ENCODE assay signal across 10 cellular contexts in genomic region chr3:79490165-79491028, GRCh38.
A peak's percentile ranks its signal among the peaks of the same experiment; 100 is the strongest.
DNase-seq lines count a peak whose midpoint lies in the region; ATAC-seq, FAIRE-seq and TF ChIP-seq lines count a peak whose summit lies in the region.
"Had no signal": no experiment of that assay in that cellular context is flagged by ENCODE, and none has a peak within 500 bp of the region (broad histone marks: within the 10 kb centered on the region; RNA-seq: fewer than 3 reads in every experiment).

No MANE protein-coding gene starts in this region.

- no peaks in the 10 kb centered on the region for H3K4me1 Mint-ChIP-seq in activated CD4-positive, alpha-beta memory T cell treated with anti-CD3 and anti-CD28 coated beads, Interleukin-2, amount 10 ng/mL, durations not matched to agents 7 days and 5 days

- no peaks in the 10 kb centered on the region for H3K79me2 ChIP-seq in HepG2 (ENCODE audit: insufficient read depth, low read length)

- H3K4me3 ChIP-seq in bronchial epithelial cell (ENCODE audit: low read depth, low read length) (no peak overlapping the region), HepG2 (replicated peaks in 1 of 3; ENCODE audit: insufficient read depth in 1 of 3, low read depth in 2 of 3, low read length in 3 of 3) (no peak overlapping the region), thyroid gland (replicated peaks in 1 of 3) (no peak overlapping the region)

- H3K27me3 ChIP-seq in bronchial epithelial cell (ENCODE audit: control insufficient read depth, insufficient read depth, low read length) (no peaks in the 10 kb centered on the region), HepG2 (ENCODE audit: control insufficient read depth in 1 of 2, insufficient read depth in 2 of 2, low read length in 2 of 2) (no peaks in the 10 kb centered on the region), thyroid gland (no peaks in the 10 kb centered on the region)

- H3K4me1 ChIP-seq in HepG2 (ENCODE audit: insufficient read depth, low read length) (no peaks in the 10 kb centered on the region), thyroid gland (peaks cover 0 to 4% of the 10 kb centered on the region in 2 donors)

- H3K9me3 ChIP-seq in HepG2 (ENCODE audit: low read length) (no peaks in the 10 kb centered on the region), thyroid gland (no peaks in the 10 kb centered on the region)

- no peak overlapping the region for H3K27ac Mint-ChIP-seq in activated CD4-positive, alpha-beta memory T cell treated with anti-CD3 and anti-CD28 coated beads, Interleukin-2, amount 10 ng/mL, durations not matched to agents 7 days and 5 days
- H3K27ac Mint-ChIP-seq: activated T-helper 1 cell treated with anti-CD3 and anti-CD28 coated beads, Interleukin-12 subunit alpha, Interleukin-12 subunit beta, Interleukin-2, Interleukin-4 antibody, amounts not matched to agents 30 ng/mL and 10 ng/mL and 1 ng/mL, durations not matched to agents 14 hours and 24 hours and 36 hours had no signal

- FAIRE-seq in bronchial epithelial cell (lab: Jason Lieb, UNC) (no peak), HepG2 (lab: Jason Lieb, UNC) (no peak)

- peak; percentile 77 for ATAC-seq in HepG2
- ATAC-seq in GM21737 (IDR thresholded peaks at IDR 0.05; ENCODE audit: unreplicated experiment) = no peak

- TF ChIP-seq RAD21 in HepG2 (CRISPR knock-in tag; IDR thresholded peaks at IDR 0.05) = no peak

- TF ChIP-seq POLR2A in HepG2 (IDR thresholded peaks at IDR 0.05; ENCODE audit: insufficient read depth in 1 of 2, low read depth in 2 of 2, low read length in 2 of 2) (no peak), thyroid gland (IDR thresholded peaks at IDR 0.05) (no peak)

- H3K9ac ChIP-seq in HepG2 (ENCODE audit: insufficient read depth, low read depth, low read length) = no peak overlapping the region

- H2AFZ ChIP-seq in HepG2 (ENCODE audit: low read length) = no peak overlapping the region

- intact Hi-C loops in HepG2 (cut with micrococcal nuclease; ENCODE audit: unreplicated experiment) = no loop called here
- intact Hi-C loops in thyroid gland (cut with DNase I) = no loop called here

- CTCF ChIA-PET in HepG2 (lab: Yijun Ruan, JAX; ENCODE audit: low intra/inter-chr PET ratio, low total read pairs) = no interaction called here
- CTCF ChIA-PET in activated CD4-positive, alpha-beta memory T cell treated with anti-CD3 and anti-CD28 coated beads, Interleukin-2, amount 10 ng/mL, durations not matched to agents 7 days and 5 days (lab: Charles Lee) = no interaction called here

- H3K27me3 Mint-ChIP-seq in activated CD4-positive, alpha-beta memory T cell treated with anti-CD3 and anti-CD28 coated beads, Interleukin-2, amount 10 ng/mL, durations not matched to agents 7 days and 5 days = no peaks in the 10 kb centered on the region

- peak; percentile 11 for DNase-seq in HS-5 (ENCODE audit: low read depth)
- DNase-seq in bronchial epithelial cell (ENCODE audit: low read depth) = peak; percentile 43
- DNase-seq in HepG2 (ENCODE audit: low spot score) = no peak
- peak; percentile 87 to 90 for DNase-seq in thyroid gland
- no peak for DNase-seq in NCI-H748 treated with DMSO at 0.1 percent for 48 hours (lab: John Stamatoyannopoulos, UW)
- DNase-seq in activated CD4-positive, alpha-beta memory T cell treated with anti-CD3 and anti-CD28 coated beads, Interleukin-2, amount 10 ng/mL, durations not matched to agents 7 days and 5 days = no peak
- DNase-seq: NCI-H2029; stimulated activated CD4-positive, alpha-beta T cell treated with anti-CD3 and anti-CD28 coated beads, Interleukin-4, amount 100 ng/mL, for 1 hour had no signal

- H3K36me3 Mint-ChIP-seq in activated CD4-positive, alpha-beta memory T cell treated with anti-CD3 and anti-CD28 coated beads, Interleukin-2, amount 10 ng/mL, durations not matched to agents 7 days and 5 days (ENCODE audit: low read depth) = no peaks in the 10 kb centered on the region

- in situ Hi-C loops in HepG2 (cut with HindIII; ENCODE audit: extremely low pct_ligation_motif_present, low pct_unique_long_range_greater_than_20kb) = no loop called here

- TF ChIP-seq EP300 in HepG2 (IDR thresholded peaks at IDR 0.05; ENCODE audit: low read depth in 2 of 2, low read length in 2 of 2) = no peak
- TF ChIP-seq EP300 in HepG2 (CRISPR knock-in tag; IDR thresholded peaks at IDR 0.05; ENCODE audit: borderline replicate concordance) = no peak

- no TSS peak for BruUV-seq in HepG2 (replicated peaks; lab: Mats Ljungman, UMichigan)

- 16% methylated on average over 8 of the region's 8 CpGs for WGBS in HepG2 (ENCODE audit: low lambda C conversion rate)
- WGBS in thyroid gland, 2 donors = 44 to 46% methylated on average over 8 of the region's 8 CpGs

- TF ChIP-seq CTCF in bronchial epithelial cell (IDR thresholded peaks at IDR 0.05; ENCODE audit: insufficient read depth, low read length, severe bottlenecking) (no peak), HepG2 (CRISPR knock-in tag; IDR thresholded peaks at IDR 0.05) (no peak), thyroid gland (IDR thresholded peaks at IDR 0.05) (no peak)

- no peaks in the 10 kb centered on the region for H4K20me1 ChIP-seq in HepG2 (ENCODE audit: insufficient read depth, low read length)

- peaks cover 2% of the 10 kb centered on the region for H3K9me3 Mint-ChIP-seq in activated CD4-positive, alpha-beta memory T cell treated with anti-CD3 and anti-CD28 coated beads, Interleukin-2, amount 10 ng/mL, durations not matched to agents 7 days and 5 days
- H3K9me3 Mint-ChIP-seq: activated T-helper 1 cell treated with anti-CD3 and anti-CD28 coated beads, Interleukin-12 subunit alpha, Interleukin-12 subunit beta, Interleukin-2, Interleukin-4 antibody, amounts not matched to agents 30 ng/mL and 10 ng/mL and 1 ng/mL, durations not matched to agents 14 hours and 24 hours and 36 hours had no signal

- POLR2A ChIA-PET in HepG2 (lab: Yijun Ruan, JAX) = no interaction called here
- POLR2A ChIA-PET in activated CD4-positive, alpha-beta memory T cell treated with anti-CD3 and anti-CD28 coated beads, Interleukin-2, amount 10 ng/mL, durations not matched to agents 7 days and 5 days (lab: Charles Lee) = no interaction called here

- H3K36me3 ChIP-seq in bronchial epithelial cell (ENCODE audit: control insufficient read depth, insufficient read depth, low read length) (no peaks in the 10 kb centered on the region), HepG2 (replicated peaks in 1 of 2; ENCODE audit: control insufficient read depth in 1 of 2, insufficient read depth in 2 of 2, low read length in 2 of 2) (no peaks in the 10 kb centered on the region), thyroid gland (no peaks in the 10 kb centered on the region)

- H3K4me3 Mint-ChIP-seq in activated CD4-positive, alpha-beta memory T cell treated with anti-CD3 and anti-CD28 coated beads, Interleukin-2, amount 10 ng/mL, durations not matched to agents 7 days and 5 days = no peak overlapping the region
- H3K4me3 Mint-ChIP-seq: activated T-helper 1 cell treated with anti-CD3 and anti-CD28 coated beads, Interleukin-12 subunit alpha, Interleukin-12 subunit beta, Interleukin-2, Interleukin-4 antibody, amounts not matched to agents 30 ng/mL and 10 ng/mL and 1 ng/mL, durations not matched to agents 14 hours and 24 hours and 36 hours had no signal

- no peak overlapping the region for H3K27ac ChIP-seq in HepG2 (ENCODE audit: extremely low read length, insufficient read depth, low read length)
- no peak overlapping the region for H3K27ac ChIP-seq in thyroid gland

- no peak overlapping the region for H3K4me2 ChIP-seq in HepG2 (ENCODE audit: low read depth, low read length)

TF ChIP-seq in HepG2, 621 proteins besides CTCF, POLR2A, EP300 and RAD21:
- TF ChIP-seq TBX3 (IDR thresholded peaks at IDR 0.05; ENCODE audit: borderline replicate concordance) (no peak), TERF1 (CRISPR knock-in tag; IDR thresholded peaks at IDR 0.05) (no peak)

Comparison
In these comparisons a context has a peak if more than half of its experiments do, and no peak if none do; other contexts are left out.
1. DNase-seq: peak in HS-5 (single experiment), bronchial epithelial cell (single experiment) and thyroid gland (2 of 2); none in HepG2 (single experiment), NCI-H748 treated with DMSO at 0.1 percent for 48 hours (single experiment) and activated CD4-positive, alpha-beta memory T cell treated with anti-CD3 and anti-CD28 coated beads, Interleukin-2, amount 10 ng/mL, durations not matched to agents 7 days and 5 days (single experiment).